11 cellular contexts compared by ENCODE assay signal in genomic region chr2:1990724-1991123, GRCh38.
DNase-seq lines count a peak whose midpoint lies in the region; ATAC-seq and TF ChIP-seq lines count a peak whose summit lies in the region.
"Had no signal": no experiment of that assay in that cellular context is flagged by ENCODE, and none has a peak within 500 bp of the region (broad histone marks: within the 10 kb centered on the region; RNA-seq: fewer than 3 reads in every experiment).

No MANE protein-coding gene starts in this region.

- peaks cover 65% of the 10 kb centered on the region for H3K36me3 Mint-ChIP-seq in brain
- peaks cover 0 to 9% of the 10 kb centered on the region in 2 donors for H3K36me3 Mint-ChIP-seq in activated naive CD4-positive, alpha-beta T cell treated with anti-CD3 and anti-CD28 coated beads, Interleukin-2, amount 50 U/mL, for 72 hours

- no peak overlapping the region for H3K4me3 Mint-ChIP-seq in brain

- H3K27me3 Mint-ChIP-seq in brain, result peaks cover 3% of the 10 kb centered on the region

- H3K27ac Mint-ChIP-seq in brain, result peak overlapping the region in 3 of 5 experiments; percentile 85 to 97 (median 91)
- peak overlapping the region in 1 of 2 donors; percentile 5 for H3K27ac Mint-ChIP-seq in activated naive CD4-positive, alpha-beta T cell treated with anti-CD3 and anti-CD28 coated beads, Interleukin-2, amount 50 U/mL, for 72 hours

- POLR2A ChIA-PET in A673 (lab: Charles Lee; ENCODE audit: low non-redundant PET), result no interaction called here

- intact Hi-C loops in A673 (cut with micrococcal nuclease; ENCODE audit: unreplicated experiment) (no loop called here), left lung (cut with DNase I) (no loop called here), mucosa of descending colon (cut with DNase I, micrococcal nuclease) (no loop called here)

- DNase-seq in A673 (ENCODE audit: low spot score) (peak; percentile 86), NCI-H1092 treated with DMSO at 0.1 percent for 48 hours (lab: John Stamatoyannopoulos, UW) (peak; percentile 58), left lung (no peak), mucosa of descending colon (no peak)
- DNase-seq in activated naive CD4-positive, alpha-beta T cell treated with anti-CD3 and anti-CD28 coated beads, Interleukin-2, amount 50 U/mL, for 72 hours (ENCODE audit: low spot score in 2 of 2), result no peak
- DNase-seq: NCI-H526 treated with DMSO at 0.1 percent for 48 hours; stimulated activated CD4-positive, alpha-beta T cell treated with anti-CD3 and anti-CD28 coated beads, Interleukin-15, amount 100 ng/mL, for 24 hours had no signal

- H3K9me3 Mint-ChIP-seq in brain, result peaks cover 2 to 13% (median 7%) of the 10 kb centered on the region in 5 experiments
- H3K9me3 Mint-ChIP-seq in activated naive CD4-positive, alpha-beta T cell treated with anti-CD3 and anti-CD28 coated beads, Interleukin-2, amount 50 U/mL, for 72 hours, result peaks cover 4 to 5% of the 10 kb centered on the region in 2 donors

- H3K36me3 ChIP-seq in A673 (ENCODE audit: insufficient read depth, low read length, poor library complexity, severe bottlenecking) (no peaks in the 10 kb centered on the region), left lung (no peaks in the 10 kb centered on the region), mucosa of descending colon (ENCODE audit: low read depth) (no peaks in the 10 kb centered on the region)
- H3K36me3 ChIP-seq: cardiac muscle cell had no signal

- peaks cover 11% of the 10 kb centered on the region for H3K4me1 ChIP-seq in A673 (ENCODE audit: insufficient read depth, low read length, poor library complexity, severe bottlenecking)
- H3K4me1 ChIP-seq in left lung, result no peaks in the 10 kb centered on the region
- H3K4me1 ChIP-seq in mucosa of descending colon (ENCODE audit: low read depth), result no peaks in the 10 kb centered on the region

- H3K9me3 ChIP-seq in A673 (ENCODE audit: low read depth, low read length, poor library complexity, severe bottlenecking) (no peaks in the 10 kb centered on the region), left lung (no peaks in the 10 kb centered on the region), mucosa of descending colon (no peaks in the 10 kb centered on the region)

- no TSS peak for BruUV-seq in A673 (replicated peaks; lab: Mats Ljungman, UMichigan)

- H3K27me3 ChIP-seq in A673 (replicated peaks; ENCODE audit: insufficient read depth, low read depth, low read length, poor library complexity) (no peaks in the 10 kb centered on the region), left lung (peaks cover 0 to 67% of the 10 kb centered on the region in 2 donors)
- H3K27me3 ChIP-seq: cardiac muscle cell had no signal

- no peak overlapping the region for H3K27ac ChIP-seq in A673 (ENCODE audit: low read depth, low read length, poor library complexity, severe bottlenecking)
- no peak overlapping the region for H3K27ac ChIP-seq in left lung
- H3K27ac ChIP-seq: cardiac muscle cell had no signal

- H3K4me1 Mint-ChIP-seq in brain, result peaks cover 26% of the 10 kb centered on the region

- H3K4me3 ChIP-seq in A673 (ENCODE audit: low read depth, low read length, poor library complexity, severe bottlenecking), result no peak overlapping the region
- no peak overlapping the region for H3K4me3 ChIP-seq in left lung
- H3K4me3 ChIP-seq in mucosa of descending colon, result no peak overlapping the region
- H3K4me3 ChIP-seq: cardiac muscle cell had no signal

- ATAC-seq in left lung (peak; percentile 20), mucosa of descending colon (no peak), GM19455 (IDR thresholded peaks at IDR 0.05; ENCODE audit: unreplicated experiment) (no peak), GM21619 (IDR thresholded peaks at IDR 0.05; ENCODE audit: unreplicated experiment) (no peak)
- no peak for ATAC-seq in activated naive CD4-positive, alpha-beta T cell treated with anti-CD3 and anti-CD28 coated beads, Interleukin-2, amount 50 U/mL, for 72 hours

- TF ChIP-seq CTCF in A673 (conservative IDR thresholded peaks at IDR 0.05; ENCODE audit: low read depth, low read length) (no peak), brain (conservative IDR thresholded peaks at IDR 0.05) (no peak), left lung (IDR thresholded peaks at IDR 0.05) (no peak), mucosa of descending colon (IDR thresholded peaks at IDR 0.05) (no peak)

- CTCF ChIA-PET in A673 (lab: Charles Lee), result no interaction called here

Comparison
In these comparisons a context has a peak if more than half of its experiments do, and no peak if none do; other contexts are left out.
1. DNase-seq: peak in A673 (single experiment) and NCI-H1092 treated with DMSO at 0.1 percent for 48 hours (single experiment); none in left lung (0 of 2), mucosa of descending colon (0 of 3) and activated naive CD4-positive, alpha-beta T cell treated with anti-CD3 and anti-CD28 coated beads, Interleukin-2, amount 50 U/mL, for 72 hours (0 of 2).